1 cellular context compared by ENCODE assay signal in the genomic region with DNA sequence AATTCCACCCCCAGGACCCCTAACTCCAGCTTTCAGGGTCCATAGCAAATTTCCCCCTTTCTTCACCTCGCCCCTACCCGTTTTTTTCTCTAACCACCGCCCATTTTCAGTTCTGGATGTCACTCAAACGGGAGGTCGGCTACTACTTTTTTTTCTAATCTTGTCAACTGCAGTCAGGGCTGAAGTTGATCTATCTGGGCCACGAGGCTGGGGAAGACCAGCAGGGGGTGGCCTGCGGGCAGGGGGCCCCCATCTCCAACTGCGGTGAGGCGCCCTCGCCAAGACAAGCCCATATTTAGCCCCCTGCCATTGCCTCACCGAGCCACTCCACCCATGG.
A peak's percentile ranks its signal among the peaks of the same experiment; 100 is the strongest.
TF ChIP-seq lines count a peak whose summit lies in the region.

No MANE protein-coding gene starts in this region.

TF ChIP-seq in GM12878, 131 proteins besides CTCF, POLR2A, EP300 and RAD21:
- TF ChIP-seq PBX3 (IDR thresholded peaks at IDR 0.05; ENCODE audit: insufficient replicate concordance, low read depth, low read length) (peak; percentile 85), HDAC2 (IDR thresholded peaks at IDR 0.05) (no peak), ZNF384 (IDR thresholded peaks at IDR 0.05; ENCODE audit: borderline replicate concordance, low read depth, low read length) (peak; percentile 84), SUZ12 (IDR thresholded peaks at IDR 0.05; ENCODE audit: unreplicated experiment) (no peak), SRF (IDR thresholded peaks at IDR 0.05; ENCODE audit: low read depth in 2 of 2, low read length in 2 of 2) (peak in 1 of 2 experiments; percentile 37; a peak in 1 of 4 replicates), PKNOX1 (IDR thresholded peaks at IDR 0.05) (peak; percentile 96)
